Comparison of ENCODE assay signal across 16 cellular contexts in the genomic region with DNA sequence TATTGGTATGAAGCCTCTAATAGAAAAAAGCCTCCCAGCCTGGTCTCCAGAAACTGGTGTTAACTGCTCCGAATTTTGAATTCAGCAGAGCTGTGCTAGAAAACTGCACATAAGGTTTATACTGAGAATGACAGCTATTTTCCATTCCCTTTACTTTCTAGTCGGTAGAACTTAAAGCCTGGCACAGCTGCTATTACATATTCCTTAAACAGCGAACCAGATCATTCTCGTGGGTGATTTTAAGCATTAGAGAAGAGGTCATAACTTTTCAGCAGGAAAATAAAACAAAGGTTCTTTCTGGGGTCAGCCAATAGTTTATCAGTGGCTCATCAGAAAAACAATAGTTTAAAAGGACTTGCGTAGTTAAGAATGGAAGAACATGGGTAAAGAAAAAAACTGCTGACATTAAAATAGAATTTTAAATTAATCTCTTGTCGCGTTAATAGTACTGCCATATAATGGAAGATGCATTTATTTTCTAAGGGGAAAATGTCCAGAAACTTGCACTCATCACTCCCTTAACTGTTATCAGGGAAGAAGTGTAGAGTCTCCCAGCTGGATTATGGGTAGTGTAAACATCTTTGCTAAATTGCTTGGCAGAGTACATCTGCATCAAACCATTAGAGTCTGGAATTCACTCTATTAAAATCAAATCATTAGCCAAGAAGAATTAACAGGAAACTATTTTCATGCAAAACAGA. TPM values are rescaled to one million over a fixed set of nuclear protein-coding genes. Genes with fewer than 3 reads are reported as not detected.
DNase-seq lines count a peak whose midpoint lies in the region; ATAC-seq and TF ChIP-seq lines count a peak whose summit lies in the region.
"Had no signal": no experiment of that assay in that cellular context is flagged by ENCODE, and none has a peak within 500 bp of the region (broad histone marks: within the 10 kb centered on the region; RNA-seq: fewer than 3 reads in every experiment).

No MANE protein-coding gene starts in this region.

- H3K27ac ChIP-seq in sigmoid colon (peak overlapping the region; percentile 74 to 97 (median 90)), WERI-Rb-1 (no peak overlapping the region)

- DNase-seq in EH (ENCODE audit: low read depth), result peak; percentile 26
- DNase-seq in T-helper 17 cell, result no peak
- peak; percentile 42 for DNase-seq in fibroblast of the aortic adventitia (ENCODE audit: low read depth)
- DNase-seq in sigmoid colon, result no peak
- no peak for DNase-seq in WERI-Rb-1
- no peak for DNase-seq in H7
- DNase-seq in occipital lobe (lab: John Stamatoyannopoulos, UW), result no peak
- DNase-seq: activated T-cell treated with anti-CD3 and anti-CD28 coated beads, Interleukin-2, amount 50 U/mL, for 4 hours; NCI-H2107; stimulated activated CD4-positive, alpha-beta T cell treated with anti-CD3 and anti-CD28 coated beads, Interleukin-2, amount 100 ng/mL, for 24 hours had no signal

- ATAC-seq in T-helper 17 cell, result no peak
- no peak for ATAC-seq in GM18873 (IDR thresholded peaks at IDR 0.05; ENCODE audit: low FRiP score, unreplicated experiment)
- ATAC-seq: activated CD4-positive, CD25-positive, alpha-beta regulatory T cell treated with anti-CD3 and anti-CD28 coated beads, Interleukin-2, amount 50 U/mL, for 24 hours; activated T-cell treated with anti-CD3 and anti-CD28 coated beads, Interleukin-2, amount 50 U/mL, for 4 hours had no signal

- H3K4me1 Mint-ChIP-seq in T-helper 17 cell, result peaks cover 60% of the 10 kb centered on the region

- no peaks in the 10 kb centered on the region for H3K27me3 ChIP-seq in sigmoid colon
- H3K27me3 ChIP-seq in WERI-Rb-1 (ENCODE audit: insufficient read depth, low read depth, severe bottlenecking), result no peaks in the 10 kb centered on the region
- no peaks in the 10 kb centered on the region for H3K27me3 ChIP-seq in H7 (ENCODE audit: control insufficient read depth, insufficient read depth, low read length)
- H3K27me3 ChIP-seq: ascending aorta had no signal

- intact Hi-C loops in sigmoid colon (cut with DNase I), result loop anchor here (2.0 kb wide), 1 partner anchor 25 kb away; no protein-coding TSS in a partner anchor

- peaks cover 0 to 100% (median 97%) of the 10 kb centered on the region in 4 donors for H3K4me1 ChIP-seq in sigmoid colon

- TF ChIP-seq CTCF in fibroblast of the aortic adventitia (IDR thresholded peaks at IDR 0.05; ENCODE audit: insufficient read depth, low read length) (no peak), sigmoid colon (IDR thresholded peaks at IDR 0.05) (no peak), WERI-Rb-1 (IDR thresholded peaks at IDR 0.05; ENCODE audit: low read depth, low read length) (no peak)

- H3K9me3 ChIP-seq in T-helper 17 cell (ENCODE audit: control insufficient read depth, low read length, poor library complexity, severe bottlenecking) (no peaks in the 10 kb centered on the region), sigmoid colon (no peaks in the 10 kb centered on the region), WERI-Rb-1 (ENCODE audit: severe bottlenecking) (no peaks in the 10 kb centered on the region)
- H3K9me3 ChIP-seq: ascending aorta had no signal

- no peak overlapping the region for H3K4me3 Mint-ChIP-seq in T-helper 17 cell
- H3K4me3 Mint-ChIP-seq: activated T-cell treated with anti-CD3 and anti-CD28 coated beads, Interleukin-2, amount 50 U/mL, for 4 hours; B cell; memory B cell had no signal

- no peaks in the 10 kb centered on the region for H3K36me3 Mint-ChIP-seq in T-helper 17 cell (ENCODE audit: low read depth)

- H3K4me3 ChIP-seq in fibroblast of the aortic adventitia (ENCODE audit: low read depth, low read length), result no peak overlapping the region
- no peak overlapping the region for H3K4me3 ChIP-seq in sigmoid colon
- no peak overlapping the region for H3K4me3 ChIP-seq in WERI-Rb-1 (ENCODE audit: low read depth, low read length)
- H3K4me3 ChIP-seq in H7 (ENCODE audit: insufficient read depth, low read depth, low read length), result no peak overlapping the region

- TF ChIP-seq EP300 in sigmoid colon (IDR thresholded peaks at IDR 0.05), result no peak

- WGBS in sigmoid colon, 2 donors, result 65 to 66% methylated on average over 7 of the region's 7 CpGs

- TF ChIP-seq POLR2A in sigmoid colon (IDR thresholded peaks at IDR 0.05), result no peak

- no peaks in the 10 kb centered on the region for H3K27me3 Mint-ChIP-seq in T-helper 17 cell
- H3K27me3 Mint-ChIP-seq: B cell, memory B cell, progenitor cell of endocrine pancreas had no signal

- H3K27ac Mint-ChIP-seq in T-helper 17 cell, result peak overlapping the region; percentile 24
- H3K27ac Mint-ChIP-seq: B cell, memory B cell had no signal

- H3K36me3 ChIP-seq in sigmoid colon (no peaks in the 10 kb centered on the region), WERI-Rb-1 (no peaks in the 10 kb centered on the region), H7 (replicated peaks; ENCODE audit: control insufficient read depth, insufficient read depth, low read length) (no peaks in the 10 kb centered on the region)
- H3K36me3 ChIP-seq: ascending aorta had no signal

RNA-seq across cellular contexts. Expression of a gene that starts 7.9 kb away (rescaled TPM):
- 10 to 100 TPM; 18.7 to 20.2 TPM for total RNA-seq in T-helper 17 cell
- total RNA-seq in fibroblast of the aortic adventitia (ENCODE audit: low replicate concordance), result 94.2 and 131 TPM in 2 replicates
- 10 to 100 TPM; 26.4 to 56.5 (median 50.5) TPM for total RNA-seq in sigmoid colon
- 10 to 100 TPM; 27.0 to 41.5 (median 29.4) TPM for polyA plus RNA-seq in sigmoid colon
- total RNA-seq in H7 (2014; rRNA removed; shearing (Covaris generic)), result 44.2 and 49.7 TPM in 2 replicates
- total RNA-seq in occipital lobe, result 86.1 TPM

Comparison
In these comparisons a context has a peak if more than half of its experiments do, and no peak if none do; other contexts are left out.
1. DNase-seq: peak in EH (single experiment) and fibroblast of the aortic adventitia (single experiment); none in T-helper 17 cell (0 of 3), sigmoid colon (single experiment), WERI-Rb-1 (single experiment), H7 (single experiment) and occipital lobe (single experiment).